Comparison of ENCODE assay signal across 8 cellular contexts in the genomic region with DNA sequence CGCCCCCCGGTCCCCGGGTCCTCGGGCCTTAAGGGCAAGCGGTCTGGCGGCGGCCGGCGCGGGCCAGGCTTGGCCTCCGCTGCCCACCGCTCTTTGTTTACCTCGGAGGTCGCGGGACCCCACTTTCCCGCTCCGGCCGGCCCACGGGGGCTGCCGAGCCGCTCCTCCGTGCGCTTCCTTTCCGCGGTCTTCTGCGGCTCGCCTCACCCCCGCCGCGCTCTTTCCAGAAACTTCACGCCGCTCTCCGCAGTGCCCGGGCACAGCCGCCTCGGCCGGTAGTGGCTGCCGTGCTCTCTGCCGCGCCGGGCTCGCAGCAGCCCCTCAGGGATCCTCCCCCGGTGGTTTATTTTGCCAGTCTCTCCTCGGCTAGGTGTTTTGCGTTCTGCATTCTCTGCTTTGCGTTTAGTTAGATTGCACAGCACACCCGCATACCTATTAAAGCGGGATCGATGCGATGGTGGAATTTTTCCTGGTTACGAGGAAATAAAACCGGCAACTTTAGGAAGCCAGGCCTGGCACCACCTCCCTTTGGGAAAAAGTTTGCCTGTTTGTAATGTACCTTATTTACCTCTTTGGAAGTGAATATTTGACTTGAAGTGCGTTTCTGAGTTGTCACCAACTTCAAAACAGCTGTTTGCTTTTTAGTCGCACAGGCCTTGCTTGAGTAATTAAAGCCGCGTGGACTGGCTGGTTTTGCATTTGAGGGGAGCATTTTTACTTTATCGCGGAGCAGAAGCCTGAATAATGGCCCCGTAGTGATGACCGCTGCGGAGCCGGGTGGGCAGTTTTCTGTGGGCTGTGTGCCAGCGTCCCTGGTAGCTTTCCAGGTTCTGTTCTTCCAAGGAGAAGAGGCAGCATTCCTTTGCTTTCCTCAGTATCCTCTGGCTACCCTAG. TPM values are rescaled to one million over a fixed set of nuclear protein-coding genes. Genes with fewer than 3 reads are reported as not detected.
DNase-seq lines count a peak whose midpoint lies in the region; ATAC-seq, FAIRE-seq and TF ChIP-seq lines count a peak whose summit lies in the region.

No MANE protein-coding gene starts in this region.

- H2BK12ac ChIP-seq in H1 (ENCODE audit: low read depth, low read length) (peak overlapping the region; percentile 63; the same call in 1 of the 2 replicates), mesenchymal stem cell (ENCODE audit: low read length in 2 of 2) (no peak overlapping the region)

- H3K56ac ChIP-seq in H1 (replicated peaks; ENCODE audit: insufficient read length, low read depth, low read length), result peak overlapping the region; percentile 86

- peaks cover 2 to 7% (median 4%) of the 10 kb centered on the region in 4 experiments; a peak in 5 of 7 replicates for H3K4me1 ChIP-seq in H1 (replicated peaks in 1 of 4; ENCODE audit: control insufficient read depth in 3 of 4, insufficient read depth in 4 of 4, low read length in 3 of 4)
- H3K4me1 ChIP-seq in mesenchymal stem cell (ENCODE audit: control insufficient read depth, insufficient read depth, low read depth, low read length), result peaks cover 12% of the 10 kb centered on the region

- H3K27me3 ChIP-seq in H1 (replicated peaks in 1 of 4; ENCODE audit: control insufficient read depth in 3 of 4, extremely low read depth in 1 of 4, insufficient read depth in 3 of 4, low read length in 3 of 4), result no peaks in the 10 kb centered on the region
- no peaks in the 10 kb centered on the region for H3K27me3 ChIP-seq in mesenchymal stem cell (ENCODE audit: control insufficient read depth in 1 of 2, insufficient read depth in 1 of 2, low read length in 2 of 2)

- H2BK5ac ChIP-seq in H1 (ENCODE audit: low read depth, low read length) (peak overlapping the region; percentile 91; the same call in 1 of the 2 replicates), mesenchymal stem cell (ENCODE audit: low read depth, low read length, poor library complexity, severe bottlenecking) (peak overlapping the region; percentile 69)

- H2AFZ ChIP-seq in H1 (ENCODE audit: low read length) (no peak overlapping the region), mesenchymal stem cell (ENCODE audit: low read depth, low read length) (peak overlapping the region; percentile 79)

- 1% methylated on average over 52 of the region's 63 CpGs; no CpG with 5 or more reads in 1 of the 2 experiments for WGBS in H1 (ENCODE audit: extremely low coverage in 1 of 2, insufficient coverage in 1 of 2, insufficient read length in 1 of 2, insufficient replicate concordance in 2 of 2, low coverage in 1 of 2, low lambda C conversion rate in 2 of 2, missing lambda C conversion rate in 1 of 2), 2 experiments
- under 1% methylated on average over 63 of the region's 63 CpGs for WGBS in mesenchymal stem cell

- H3K9ac ChIP-seq in H1 (replicated peaks in 1 of 4; ENCODE audit: extremely low read depth in 1 of 4, low read depth in 3 of 4, low read length in 3 of 4), result peak overlapping the region; percentile 95 to 97 (median 96)
- H3K9ac ChIP-seq in mesenchymal stem cell (ENCODE audit: low read length), result peak overlapping the region; percentile 95

- H3K23ac ChIP-seq in H1 (ENCODE audit: insufficient read length) (no peak overlapping the region), mesenchymal stem cell (ENCODE audit: low read length in 2 of 2) (peak overlapping the region in 1 of 2 experiments; percentile 50)

- H3K27ac ChIP-seq in H1 (ENCODE audit: low read depth, low read length) (peak overlapping the region; percentile 93), mesenchymal stem cell (ENCODE audit: low read length, poor library complexity, severe bottlenecking) (no peak overlapping the region)

- H3K4ac ChIP-seq in H1 (replicated peaks; ENCODE audit: insufficient read length, low read depth, low read length) (peak overlapping the region; percentile 98), mesenchymal stem cell (ENCODE audit: low read depth in 1 of 2, low read length in 2 of 2) (peak overlapping the region; percentile 3 to 77)

- H3K14ac ChIP-seq in H1 (ENCODE audit: insufficient read length) (peak overlapping the region; percentile 92), mesenchymal stem cell (ENCODE audit: low read length in 2 of 2) (peak overlapping the region in 1 of 2 experiments; percentile 87)

- no peak overlapping the region for H2BK120ac ChIP-seq in H1 (replicated peaks; ENCODE audit: low read depth, low read length)
- no peak overlapping the region for H2BK120ac ChIP-seq in mesenchymal stem cell (ENCODE audit: low read depth, low read length)

- peak; percentile 26 for ATAC-seq in GM18499 (IDR thresholded peaks at IDR 0.05; ENCODE audit: insufficient read depth, unreplicated experiment)
- peak; percentile 66 for ATAC-seq in HG02759 (IDR thresholded peaks at IDR 0.05; ENCODE audit: unreplicated experiment)

- H3K4me3 ChIP-seq in H1 (ENCODE audit: extremely low read depth in 1 of 4, insufficient read depth in 2 of 4, low read depth in 3 of 4, low read length in 4 of 4) (peak overlapping the region; percentile 86 to 98 (median 92)), mesenchymal stem cell (ENCODE audit: insufficient read depth in 1 of 2, low read depth in 1 of 2, low read length in 2 of 2) (peak overlapping the region; percentile 78 to 94)

- H3K36me3 ChIP-seq in H1 (ENCODE audit: control insufficient read depth in 2 of 4, insufficient read depth in 4 of 4, low read length in 3 of 4) (peaks cover 0 to 4% (median 0%) of the 10 kb centered on the region in 4 experiments; a peak in 1 of 8 replicates), mesenchymal stem cell (ENCODE audit: control insufficient read depth in 1 of 2, insufficient read depth in 2 of 2, low read depth in 1 of 2, low read length in 2 of 2) (no peaks in the 10 kb centered on the region)

- H4K5ac ChIP-seq in H1 (ENCODE audit: insufficient read length, low read depth, low read length), result peak overlapping the region; percentile 95

- no peak for TF ChIP-seq RAD21 in H1 (IDR thresholded peaks at IDR 0.05 in 1 of 2, conservative IDR thresholded peaks at IDR 0.05 in 1 of 2; ENCODE audit: low read depth in 2 of 2, low read length in 2 of 2)

- no peak overlapping the region for H2BK20ac ChIP-seq in H1 (ENCODE audit: low read length)

- TF ChIP-seq POLR2A in H1 (IDR thresholded peaks at IDR 0.05; ENCODE audit: control extremely low read depth in 1 of 2, low read depth in 2 of 2, low read length in 2 of 2), result peak in 1 of 2 experiments; percentile 0; a peak in 1 of 3 replicates

- peaks cover 4% of the 10 kb centered on the region; the same call in 1 of the 2 replicates for H3K23me2 ChIP-seq in H1 (ENCODE audit: low read depth, low read length)

- H3K18ac ChIP-seq in H1 (ENCODE audit: extremely low read depth, low read length) (peak overlapping the region; percentile 86), mesenchymal stem cell (ENCODE audit: low read depth in 1 of 2, low read length in 2 of 2) (peak overlapping the region; percentile 62 to 80)

- peak; percentile 40 for DNase-seq in NCI-H2227 (lab: John Stamatoyannopoulos, UW; ENCODE audit: unreplicated experiment)
- peak; percentile 6 to 39 for DNase-seq in activated CD8-positive, alpha-beta memory T cell treated with anti-CD3 and anti-CD28 coated beads for 1 hour (ENCODE audit: extremely low read depth in 1 of 2, low read depth in 1 of 2)
- no peak for DNase-seq in H1 (ENCODE audit: low read depth in 1 of 2, low spot score in 2 of 2)
- DNase-seq in mesenchymal stem cell, result peak; percentile 59
- peak; percentile 21 to 32 for DNase-seq in stimulated activated CD8-positive, alpha-beta memory T cell treated with anti-CD3 and anti-CD28 coated beads, Interleukin-2, amount 100 ng/mL, for 48 hours (ENCODE audit: low read depth in 2 of 2)
- no peak for DNase-seq in DMS153 treated with DMSO at 0.1 percent for 48 hours (lab: John Stamatoyannopoulos, UW; ENCODE audit: unreplicated experiment)

- no peak for FAIRE-seq in H1 (lab: Jason Lieb, UNC)

- TF ChIP-seq CTCF in H1 (IDR thresholded peaks at IDR 0.05; ENCODE audit: control extremely low read depth in 1 of 3, insufficient read depth in 1 of 3, low read depth in 1 of 3, low read length in 3 of 3), result no peak

- H3K79me2 ChIP-seq in H1 (ENCODE audit: control insufficient read depth in 1 of 2, insufficient read depth in 2 of 2, low read length in 2 of 2), result peaks cover 33 to 57% of the 10 kb centered on the region in 2 experiments

- TF ChIP-seq EP300 in H1 (IDR thresholded peaks at IDR 0.05; ENCODE audit: borderline replicate concordance in 1 of 2, low read depth in 2 of 2, low read length in 2 of 2), result no peak

- peaks cover 19 to 25% of the 10 kb centered on the region in 2 experiments for H4K20me1 ChIP-seq in H1 (replicated peaks in 1 of 2; ENCODE audit: control insufficient read depth in 1 of 2, insufficient read depth in 2 of 2, low read length in 2 of 2)

- H3K4me2 ChIP-seq in H1 (ENCODE audit: insufficient read depth in 1 of 2, low read depth in 2 of 2, low read length in 2 of 2) (peak overlapping the region; percentile 61 to 78), mesenchymal stem cell (ENCODE audit: low read length, poor library complexity, severe bottlenecking) (peak overlapping the region; percentile 67)

- no peaks in the 10 kb centered on the region; the same call in 1 of the 2 replicates for H3K79me1 ChIP-seq in H1 (ENCODE audit: low read depth, low read length)
- H3K79me1 ChIP-seq in mesenchymal stem cell (replicated peaks; ENCODE audit: low read length, poor library complexity, severe bottlenecking), result no peaks in the 10 kb centered on the region

- H4K8ac ChIP-seq in H1 (ENCODE audit: extremely low read depth, insufficient read depth, low read length) (peak overlapping the region; percentile 99; the same call in 1 of the 2 replicates), mesenchymal stem cell (ENCODE audit: low read length) (no peak overlapping the region)

- POLR2A ChIA-PET in H1 (lab: Charles Lee; ENCODE audit: partially characterized antibody), result interaction anchor here (0.5 to 1.2 kb wide), 4 partner anchors 18 to 252 kb away, joined by 3 to 4 read pairs (median 3); no protein-coding TSS in a partner anchor

- H2BK15ac ChIP-seq in H1 (ENCODE audit: low read length) (no peak overlapping the region), mesenchymal stem cell (ENCODE audit: low read depth, poor library complexity, severe bottlenecking) (peak overlapping the region; percentile 62)

- H3K9me3 ChIP-seq in H1 (ENCODE audit: insufficient read depth in 2 of 2, low read depth in 1 of 2, low read length in 1 of 2), result no peaks in the 10 kb centered on the region
- H3K9me3 ChIP-seq in mesenchymal stem cell (ENCODE audit: control insufficient read depth, low read length), result no peaks in the 10 kb centered on the region

- H4K91ac ChIP-seq in H1 (replicated peaks; ENCODE audit: insufficient read length, low read length) (no peak overlapping the region), mesenchymal stem cell (ENCODE audit: low read length) (no peak overlapping the region)

- CTCF ChIA-PET in H1 (lab: Charles Lee; ENCODE audit: partially characterized antibody), result interaction anchor here (0.6 to 1.1 kb wide), 2 partner anchors 50 to 208 kb away, joined by 3 read pairs; no protein-coding TSS in a partner anchor

- H2AK5ac ChIP-seq in H1 (ENCODE audit: low read depth, low read length), result no peak overlapping the region
- no peak overlapping the region for H2AK5ac ChIP-seq in mesenchymal stem cell (ENCODE audit: low read length, severe bottlenecking)

RNA-seq across cellular contexts. Expression of gene NAA16, which starts 0.8 kb away (rescaled TPM):
- total RNA-seq in H1 (2021; fragmentation: NEBNext Ultra II Directional; extraction: Animal tissue kit (Norgen Biotek cat#: 25700)), result 38.6 and 40.0 TPM in 2 replicates
- 9.1 and 11.4 TPM in 2 replicates for polyA plus RNA-seq in H1 (2011; rRNA removed)
- 17.3 TPM for polyA plus RNA-seq in H1 (2011; cell fraction: cytosol; rRNA removed)
- 18.4 TPM for polyA plus RNA-seq in H1 (2011; cell fraction: nucleus; rRNA removed)
- polyA plus RNA-seq in H1 (2012, experiment 1 of 2), result 12.4 to 26.3 TPM (median 15.5 TPM) in 4 replicates
- 5.5 TPM for polyA plus RNA-seq in H1 (2012, experiment 2 of 2)
- 40.3 TPM for polyA plus RNA-seq in H1 (2013, experiment 1 of 2)
- polyA plus RNA-seq in H1 (2013, experiment 2 of 2), result 38.9 TPM
- 15.0 and 27.6 TPM in 2 replicates for polyA minus RNA-seq in H1 (2011; rRNA and poly(A)+ RNA removed)
- polyA minus RNA-seq in H1 (2011; cell fraction: cytosol; rRNA and poly(A)+ RNA removed), result 17.0 TPM
- 52.5 TPM for polyA minus RNA-seq in H1 (2011; cell fraction: nucleus; rRNA and poly(A)+ RNA removed)
- polyA plus RNA-seq in mesenchymal stem cell (2013, experiment 1 of 2), result 12.1 TPM
- polyA plus RNA-seq in mesenchymal stem cell (2013, experiment 2 of 2), result 10.4 TPM

RNA-seq across cellular contexts. Expression of gene MTRF1, which starts 48.5 kb away (rescaled TPM):
- total RNA-seq in H1 (2021; fragmentation: NEBNext Ultra II Directional; extraction: Animal tissue kit (Norgen Biotek cat#: 25700)), result 14.1 and 19.2 TPM in 2 replicates
- polyA plus RNA-seq in H1 (2011; rRNA removed), result 4.8 and 8.0 TPM in 2 replicates
- 12.5 TPM for polyA plus RNA-seq in H1 (2011; cell fraction: cytosol; rRNA removed)
- 8.4 TPM for polyA plus RNA-seq in H1 (2011; cell fraction: nucleus; rRNA removed)
- 11.1 to 19.4 TPM (median 12.2 TPM) in 4 replicates for polyA plus RNA-seq in H1 (2012, experiment 1 of 2)
- polyA plus RNA-seq in H1 (2012, experiment 2 of 2), result 2.7 TPM
- polyA plus RNA-seq in H1 (2013, experiment 1 of 2), result 17.2 TPM
- polyA plus RNA-seq in H1 (2013, experiment 2 of 2), result 14.9 TPM
- polyA minus RNA-seq in H1 (2011; rRNA and poly(A)+ RNA removed), result 13.6 and 14.9 TPM in 2 replicates
- polyA minus RNA-seq in H1 (2011; cell fraction: cytosol; rRNA and poly(A)+ RNA removed), result 10.0 TPM
- polyA minus RNA-seq in H1 (2011; cell fraction: nucleus; rRNA and poly(A)+ RNA removed), result 28.8 TPM
- polyA plus RNA-seq in mesenchymal stem cell (2013, experiment 1 of 2), result 10.2 TPM
- 9.9 TPM for polyA plus RNA-seq in mesenchymal stem cell (2013, experiment 2 of 2)

Comparison
In these comparisons a context has a peak if more than half of its experiments do, and no peak if none do; other contexts are left out.
1. DNase-seq: peak in NCI-H2227 (single experiment), activated CD8-positive, alpha-beta memory T cell treated with anti-CD3 and anti-CD28 coated beads for 1 hour (2 of 2), mesenchymal stem cell (single experiment) and stimulated activated CD8-positive, alpha-beta memory T cell treated with anti-CD3 and anti-CD28 coated beads, Interleukin-2, amount 100 ng/mL, for 48 hours (2 of 2); none in H1 (0 of 2) and DMS153 treated with DMSO at 0.1 percent for 48 hours (single experiment).